In the genomic region with DNA sequence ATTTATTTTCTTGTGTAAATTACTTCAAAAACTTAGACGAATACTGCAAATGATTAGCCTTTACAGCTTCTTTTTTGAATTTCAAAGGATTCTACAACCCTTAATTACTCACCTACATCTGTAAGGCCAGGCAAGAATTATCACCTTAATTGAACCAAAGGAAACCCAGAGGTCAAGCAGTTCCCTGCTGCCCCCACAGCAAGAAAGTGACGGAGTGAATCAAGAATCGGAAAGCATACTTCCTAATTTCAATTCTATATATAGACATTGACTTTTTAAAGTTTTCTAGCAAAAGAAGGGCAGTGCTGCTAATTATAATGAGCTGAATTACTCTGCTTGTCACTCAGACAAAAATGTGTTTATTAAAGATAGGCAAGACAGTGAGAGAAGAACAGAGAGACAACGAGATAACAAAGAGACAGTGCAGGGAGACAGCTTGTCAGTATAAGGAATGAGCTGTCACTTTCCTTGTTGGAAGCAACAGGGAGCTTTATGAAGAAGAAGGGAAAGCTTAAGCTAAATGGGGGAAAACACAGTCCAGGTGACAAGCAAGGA, we compare ENCODE assay signal across 18 cellular contexts. TPM values are rescaled to one million over a fixed set of nuclear protein-coding genes. Genes with fewer than 3 reads are reported as not detected.
DNase-seq lines count a peak whose midpoint lies in the region; ATAC-seq, FAIRE-seq and TF ChIP-seq lines count a peak whose summit lies in the region.
"Had no signal": no experiment of that assay in that cellular context is flagged by ENCODE, and none has a peak within 500 bp of the region (broad histone marks: within the 10 kb centered on the region; RNA-seq: fewer than 3 reads in every experiment).

No MANE protein-coding gene starts in this region.

- TF ChIP-seq POLR2A in suprapubic skin (IDR thresholded peaks at IDR 0.05) = no peak

- no peaks in the 10 kb centered on the region for H3K36me3 Mint-ChIP-seq in astrocyte (ENCODE audit: low read depth, unreplicated experiment)
- H3K36me3 Mint-ChIP-seq: CD14-positive monocyte, T-cell had no signal

- ATAC-seq in GM18511 (IDR thresholded peaks at IDR 0.05; ENCODE audit: unreplicated experiment) (peak; percentile 57), GM21360 (IDR thresholded peaks at IDR 0.05; ENCODE audit: unreplicated experiment) (peak; percentile 36), HG03103 (IDR thresholded peaks at IDR 0.05; ENCODE audit: low read depth, unreplicated experiment) (peak; percentile 36)
- ATAC-seq: left cardiac atrium, T-cell had no signal

- 37% methylated on average over 4 of the region's 4 CpGs for WGBS in suprapubic skin

- H3K27ac ChIP-seq in astrocyte (ENCODE audit: low read depth, low read length) (no peak overlapping the region), suprapubic skin (no peak overlapping the region)
- H3K27ac ChIP-seq: cardiac muscle cell, right atrium auricular region had no signal

- H3K4me1 Mint-ChIP-seq in astrocyte (ENCODE audit: low read depth, unreplicated experiment) = no peaks in the 10 kb centered on the region
- H3K4me1 Mint-ChIP-seq: activated CD4-positive, alpha-beta memory T cell treated with anti-CD3 and anti-CD28 coated beads, Interleukin-2, amount 10 ng/mL, durations not matched to agents 7 days and 5 days; CD14-positive monocyte; T-cell had no signal

- no peak for TF ChIP-seq CTCF in astrocyte (IDR thresholded peaks at IDR 0.05; ENCODE audit: insufficient read depth, low read depth, low read length)
- TF ChIP-seq CTCF in suprapubic skin (IDR thresholded peaks at IDR 0.05) = no peak

- no peak overlapping the region for H2AFZ ChIP-seq in astrocyte (ENCODE audit: low read depth, low read length)

- peak; percentile 56 for FAIRE-seq in astrocyte (lab: Jason Lieb, UNC)
- FAIRE-seq: endothelial cell of umbilical vein had no signal

- no peak overlapping the region for H3K4me3 Mint-ChIP-seq in astrocyte (ENCODE audit: unreplicated experiment)
- H3K4me3 Mint-ChIP-seq: activated CD4-positive, alpha-beta memory T cell treated with anti-CD3 and anti-CD28 coated beads, Interleukin-2, amount 10 ng/mL, durations not matched to agents 7 days and 5 days; CD14-positive monocyte; T-cell had no signal

- H3K9ac ChIP-seq in astrocyte (ENCODE audit: low read length) = no peak overlapping the region

- no peaks in the 10 kb centered on the region for H4K20me1 ChIP-seq in astrocyte (ENCODE audit: insufficient read depth, low read length)

- no peak overlapping the region for H3K4me2 ChIP-seq in astrocyte (ENCODE audit: low read length)

- H3K4me3 ChIP-seq in astrocyte (ENCODE audit: insufficient read depth, low read depth, low read length) = no peak overlapping the region
- H3K4me3 ChIP-seq in suprapubic skin = no peak overlapping the region
- H3K4me3 ChIP-seq: cardiac muscle cell, right atrium auricular region had no signal

- DNase-seq in astrocyte (ENCODE audit: low read depth) (no peak), NCI-H2081 (lab: John Stamatoyannopoulos, UW) (no peak), suprapubic skin (ENCODE audit: low spot score in 2 of 2) (no peak), COLO829 (ENCODE audit: low spot score) (no peak), NCI-H524 (lab: John Stamatoyannopoulos, UW) (no peak)
- DNase-seq: activated CD4-positive, alpha-beta memory T cell treated with anti-CD3 and anti-CD28 coated beads, Interleukin-2, amount 10 ng/mL, durations not matched to agents 7 days and 5 days; activated naive CD4-positive, alpha-beta T cell; head of caudate nucleus; Karpas-422; left cardiac atrium; T-cell had no signal

- no peaks in the 10 kb centered on the region for H3K4me1 ChIP-seq in astrocyte (ENCODE audit: insufficient read depth, low read length)
- no peaks in the 10 kb centered on the region for H3K4me1 ChIP-seq in suprapubic skin
- H3K4me1 ChIP-seq: right atrium auricular region had no signal

- no peaks in the 10 kb centered on the region for H3K27me3 ChIP-seq in astrocyte (ENCODE audit: insufficient read depth, low read length)
- no peaks in the 10 kb centered on the region for H3K27me3 ChIP-seq in suprapubic skin
- H3K27me3 ChIP-seq: cardiac muscle cell, right atrium auricular region had no signal

- H3K27me3 Mint-ChIP-seq in astrocyte (ENCODE audit: low read depth, unreplicated experiment) = no peaks in the 10 kb centered on the region
- H3K27me3 Mint-ChIP-seq: activated CD4-positive, alpha-beta memory T cell treated with anti-CD3 and anti-CD28 coated beads, Interleukin-2, amount 10 ng/mL, durations not matched to agents 7 days and 5 days; T-cell had no signal

- H3K36me3 ChIP-seq in astrocyte (ENCODE audit: insufficient read depth, low read length) = no peaks in the 10 kb centered on the region
- no peaks in the 10 kb centered on the region for H3K36me3 ChIP-seq in suprapubic skin
- H3K36me3 ChIP-seq: cardiac muscle cell, right atrium auricular region had no signal

- TF ChIP-seq EP300 in suprapubic skin (IDR thresholded peaks at IDR 0.05) = no peak

- no peaks in the 10 kb centered on the region for H3K9me3 Mint-ChIP-seq in astrocyte (ENCODE audit: unreplicated experiment)

- H3K79me2 ChIP-seq in astrocyte (ENCODE audit: insufficient read depth, low read length) = no peaks in the 10 kb centered on the region

- H3K27ac Mint-ChIP-seq in astrocyte (ENCODE audit: unreplicated experiment) = no peak overlapping the region
- H3K27ac Mint-ChIP-seq: activated CD4-positive, alpha-beta memory T cell treated with anti-CD3 and anti-CD28 coated beads, Interleukin-2, amount 10 ng/mL, durations not matched to agents 7 days and 5 days; CD14-positive monocyte; T-cell had no signal

- H3K9me3 ChIP-seq in astrocyte (ENCODE audit: insufficient read depth, low read depth, low read length) (no peaks in the 10 kb centered on the region), suprapubic skin (no peaks in the 10 kb centered on the region)
- H3K9me3 ChIP-seq: right atrium auricular region had no signal

RNA-seq across cellular contexts. Expression of a gene that starts 47.5 kb away (rescaled TPM):
- total RNA-seq in astrocyte (not detected in 2 replicates), suprapubic skin (not detected)
- total RNA-seq: activated CD4-positive, alpha-beta memory T cell treated with anti-CD3 and anti-CD28 coated beads, Interleukin-2, amount 10 ng/mL, durations not matched to agents 7 days and 5 days; cardiac muscle cell; endothelial cell of umbilical vein; left cardiac atrium; right atrium auricular region; T-cell had no signal
